Comparison of ENCODE assay signal across 3 cellular contexts in the genomic region with DNA sequence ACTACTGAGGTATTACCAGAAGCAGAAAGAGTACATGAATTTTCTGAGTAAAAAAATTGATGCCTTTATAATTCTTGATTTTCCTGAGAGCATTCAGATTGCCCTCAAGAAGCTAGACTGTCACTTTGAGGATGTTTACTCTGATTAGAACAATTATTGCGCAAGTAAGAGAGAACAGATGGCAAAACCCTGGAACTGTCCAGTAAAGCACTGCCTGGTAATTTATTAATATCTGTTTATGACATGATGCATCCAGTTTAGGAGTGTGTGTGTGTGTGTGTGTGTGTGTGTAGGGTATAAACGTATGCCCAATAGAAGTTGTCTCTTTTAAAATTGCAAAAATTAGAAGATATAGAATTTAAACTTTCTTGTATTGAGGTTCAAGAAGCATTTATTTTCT.
TF ChIP-seq lines count a peak whose summit lies in the region.

No MANE protein-coding gene starts in this region.

TF ChIP-seq in A549, 52 proteins besides CTCF, POLR2A, EP300 and RAD21 (continued from another document):
- TF ChIP-seq EHMT2 (IDR thresholded peaks at IDR 0.05; ENCODE audit: low read depth) (no peak), JUN (IDR thresholded peaks at IDR 0.05) (no peak), NR3C1 (IDR thresholded peaks at IDR 0.05) (no peak), PHF8 (IDR thresholded peaks at IDR 0.05; ENCODE audit: borderline replicate concordance, low read depth) (no peak), KDM5A (IDR thresholded peaks at IDR 0.05) (no peak), CEBPB (IDR thresholded peaks at IDR 0.05) (peak; percentile 60 to 69; a peak in 2 of 4 replicates), NPAS2 (CRISPR knock-in tag; IDR thresholded peaks at IDR 0.05; ENCODE audit: borderline replicate concordance) (no peak), TFCP2L1 (CRISPR knock-in tag; IDR thresholded peaks at IDR 0.05) (no peak)

TF ChIP-seq in H1, 55 proteins besides CTCF, POLR2A, EP300 and RAD21 (continued from another document):
- no peak for TF ChIP-seq NRF1 (IDR thresholded peaks at IDR 0.05; ENCODE audit: low read depth, low read length)
- TF ChIP-seq CEBPB (IDR thresholded peaks at IDR 0.05; ENCODE audit: low read depth, low read length) = peak; percentile 58; the same call in 1 of the 2 replicates
- no peak for TF ChIP-seq POLR2AphosphoS5 (IDR thresholded peaks at IDR 0.05; ENCODE audit: low read depth, low read length)
- no peak for TF ChIP-seq SIN3A (conservative IDR thresholded peaks at IDR 0.05 in 1 of 2, IDR thresholded peaks at IDR 0.05 in 1 of 2; ENCODE audit: low read depth in 1 of 2, low read length in 2 of 2)
- no peak for TF ChIP-seq RFX5 (IDR thresholded peaks at IDR 0.05; ENCODE audit: borderline replicate concordance, low read depth, low read length)

TF ChIP-seq in GM12891, 5 proteins besides CTCF, POLR2A, EP300 and RAD21:
- no peak for TF ChIP-seq POLR2AphosphoS5 (IDR thresholded peaks at IDR 0.05; ENCODE audit: low read depth, low read length)
- no peak for TF ChIP-seq SPI1 (IDR thresholded peaks at IDR 0.05; ENCODE audit: low read depth, low read length)
- TF ChIP-seq TAF1 (IDR thresholded peaks at IDR 0.05; ENCODE audit: low read depth, low read length) = no peak
